14 cellular contexts compared by ENCODE assay signal in genomic region chr2:53827398-53828175, GRCh38. TPM values are rescaled to one million over a fixed set of nuclear protein-coding genes. Genes with fewer than 3 reads are reported as not detected.
DNase-seq lines count a peak whose midpoint lies in the region; TF ChIP-seq lines count a peak whose summit lies in the region.
"Had no signal": no experiment of that assay in that cellular context is flagged by ENCODE, and none has a peak within 500 bp of the region (broad histone marks: within the 10 kb centered on the region; RNA-seq: fewer than 3 reads in every experiment).

No MANE protein-coding gene starts in this region.

- POLR2A ChIA-PET in HEK293T (lab: Yijun Ruan, JAX): no interaction called here

- H3K4me3 Mint-ChIP-seq in endodermal cell: no peak overlapping the region

- H3K4me3 ChIP-seq in endodermal cell (ENCODE audit: low read length): no peak overlapping the region
- H3K4me3 ChIP-seq in suprapubic skin: no peak overlapping the region
- H3K4me3 ChIP-seq: lower lobe of right lung, tibial artery had no signal

- H3K27ac ChIP-seq in endodermal cell (ENCODE audit: low read depth, low read length): peak overlapping the region; percentile 2
- H3K27ac ChIP-seq in suprapubic skin: peak overlapping the region; percentile 79
- H3K27ac ChIP-seq: brain microvascular endothelial cell, tibial artery had no signal

- H3K36me3 ChIP-seq in endodermal cell (ENCODE audit: control insufficient read depth, insufficient read depth, low read length): no peaks in the 10 kb centered on the region
- H3K36me3 ChIP-seq in suprapubic skin: no peaks in the 10 kb centered on the region
- H3K36me3 ChIP-seq: brain microvascular endothelial cell had no signal

- no peaks in the 10 kb centered on the region for H3K27me3 Mint-ChIP-seq in endodermal cell (ENCODE audit: insufficient read depth)

- TF ChIP-seq CTCF in endodermal cell (conservative IDR thresholded peaks at IDR 0.05) (no peak), suprapubic skin (IDR thresholded peaks at IDR 0.05) (no peak)

- TF ChIP-seq POLR2A in suprapubic skin (IDR thresholded peaks at IDR 0.05): no peak

- TF ChIP-seq EP300 in suprapubic skin (IDR thresholded peaks at IDR 0.05): no peak

- peak overlapping the region; percentile 15 for H3K27ac Mint-ChIP-seq in endodermal cell

- DNase-seq in M059J (ENCODE audit: low read depth): peak; percentile 12
- peak; percentile 64 for DNase-seq in endodermal cell
- peak; percentile 61 for DNase-seq in islet precursor cell
- DNase-seq in suprapubic skin (ENCODE audit: low spot score in 2 of 2): no peak
- no peak for DNase-seq in NCI-H526 (lab: John Stamatoyannopoulos, UW)
- DNase-seq in stimulated activated CD4-positive, alpha-beta T cell treated with anti-CD3 and anti-CD28 coated beads, Interleukin-4, amount 100 ng/mL, for 24 hours: no peak
- DNase-seq in HEK293T (ENCODE audit: extremely low spot score): no peak
- DNase-seq: activated gamma-delta T cell treated with Interleukin-2 at 50 U/mL for 16 hours, brain microvascular endothelial cell, DMS79 treated with DMSO at 0.1 percent for 48 hours, lower lobe of right lung, NCI-H187 treated with DMSO at 0.1 percent for 48 hours, NCI-H510A treated with DMSO at 0.1 percent for 48 hours, tibial artery had no signal

- H3K9me3 ChIP-seq in endodermal cell (ENCODE audit: control insufficient read depth, low read length) (no peaks in the 10 kb centered on the region), suprapubic skin (no peaks in the 10 kb centered on the region)
- H3K9me3 ChIP-seq: lower lobe of right lung, tibial artery had no signal

- peaks cover 5% of the 10 kb centered on the region for H3K4me1 ChIP-seq in endodermal cell (ENCODE audit: control insufficient read depth, insufficient read depth, low read length)
- H3K4me1 ChIP-seq in suprapubic skin: peaks cover 29% of the 10 kb centered on the region
- H3K4me1 ChIP-seq: tibial artery had no signal

- peaks cover 14% of the 10 kb centered on the region for H3K4me1 Mint-ChIP-seq in endodermal cell

- H3K9ac ChIP-seq in endodermal cell (ENCODE audit: extremely low read depth, low read length, poor library complexity, severe bottlenecking): no peak overlapping the region

- CTCF ChIA-PET in HEK293T (lab: Yijun Ruan, JAX): no interaction called here

- no peaks in the 10 kb centered on the region for H3K9me3 Mint-ChIP-seq in endodermal cell

- H3K27me3 ChIP-seq in endodermal cell (ENCODE audit: control insufficient read depth, insufficient read depth, low read length, poor library complexity, severe bottlenecking): no peaks in the 10 kb centered on the region
- H3K27me3 ChIP-seq in suprapubic skin: no peaks in the 10 kb centered on the region
- H3K27me3 ChIP-seq: brain microvascular endothelial cell, tibial artery had no signal

- peaks cover 2% of the 10 kb centered on the region for H3K36me3 Mint-ChIP-seq in endodermal cell (ENCODE audit: low read depth)

- 89 to 100% methylated on average over 3 of the region's 3 CpGs for WGBS in endodermal cell (ENCODE audit: insufficient coverage in 1 of 2, insufficient read length in 1 of 2), 2 experiments
- WGBS in suprapubic skin: 65% methylated on average over 3 of the region's 3 CpGs

TF ChIP-seq in HEK293T, 16 proteins besides CTCF, POLR2A, EP300 and RAD21:
- TF ChIP-seq SUZ12 (IDR thresholded peaks at IDR 0.05): no peak
- TF ChIP-seq FOXM1 (IDR thresholded peaks at IDR 0.05; ENCODE audit: borderline replicate concordance): no peak
- TF ChIP-seq ARNT (IDR thresholded peaks at IDR 0.05): no peak
- no peak for TF ChIP-seq HDGF (IDR thresholded peaks at IDR 0.05; ENCODE audit: borderline replicate concordance)
- no peak for TF ChIP-seq FOXA1 (IDR thresholded peaks at IDR 0.05)

RNA-seq across cellular contexts. Expression of gene GPR75, which starts 32.2 kb away (rescaled TPM):
- 1.0 and 2.7 TPM in 2 replicates for total RNA-seq in M059J (2014; rRNA removed; shearing (Covaris generic))
- total RNA-seq in endodermal cell: 1 to 10 TPM; 3.6 to 6.7 TPM
- polyA plus RNA-seq in endodermal cell (2013, experiment 1 of 2): 2.0 TPM
- 1.8 TPM for polyA plus RNA-seq in endodermal cell (2013, experiment 2 of 2)
- total RNA-seq in suprapubic skin: 1 to 10 TPM; 4.5 to 6.7 (median 5.0) TPM

RNA-seq across cellular contexts. Expression of gene ERLEC1, which starts 40.7 kb away (rescaled TPM):
- 64.7 and 107 TPM in 2 replicates for total RNA-seq in M059J (2014; rRNA removed; shearing (Covaris generic))
- total RNA-seq in endodermal cell (10 to 100 TPM; 33.4 to 38.4 TPM), suprapubic skin (10 to 100 TPM; 30.9 to 86.1 (median 36.5) TPM)
- polyA plus RNA-seq in endodermal cell (2013, experiment 1 of 2): 44.8 TPM
- polyA plus RNA-seq in endodermal cell (2013, experiment 2 of 2): 45.3 TPM

RNA-seq across cellular contexts. Expression of gene ASB3, which starts 40.8 kb away (rescaled TPM):
- total RNA-seq in M059J (2014; rRNA removed; shearing (Covaris generic)): 30.8 and 31.8 TPM in 2 replicates
- total RNA-seq in endodermal cell: 10 to 100 TPM; 37.9 to 40.3 TPM
- polyA plus RNA-seq in endodermal cell (2013, experiment 1 of 2): 26.4 TPM
- polyA plus RNA-seq in endodermal cell (2013, experiment 2 of 2): 23.3 TPM
- 10 to 100 TPM in 3 of 4 donors, 1 to 10 TPM in 1; 9.8 to 28.8 (median 12.6) TPM for total RNA-seq in suprapubic skin

RNA-seq across cellular contexts. Expression of gene CHAC2, which starts 60.0 kb away (rescaled TPM):
- total RNA-seq in M059J (2014; rRNA removed; shearing (Covaris generic)): 13.9 and 14.6 TPM in 2 replicates
- 1 to 10 TPM; 3.6 to 4.8 TPM for total RNA-seq in endodermal cell
- polyA plus RNA-seq in endodermal cell (2013, experiment 1 of 2): 8.2 TPM
- 8.8 TPM for polyA plus RNA-seq in endodermal cell (2013, experiment 2 of 2)
- 1 to 10 TPM; 1.4 to 6.4 (median 3.0) TPM for total RNA-seq in suprapubic skin

Comparison
In these comparisons a context has a peak if more than half of its experiments do, and no peak if none do; other contexts are left out.
1. DNase-seq: peak in M059J (single experiment), endodermal cell (single experiment) and islet precursor cell (single experiment); none in suprapubic skin (0 of 2), NCI-H526 (0 of 2), stimulated activated CD4-positive, alpha-beta T cell treated with anti-CD3 and anti-CD28 coated beads, Interleukin-4, amount 100 ng/mL, for 24 hours (single experiment) and HEK293T (single experiment).